26 cellular contexts compared by ENCODE assay signal in genomic region chr6:163095401-163095800, GRCh38.
"Had no signal": no experiment of that assay in that cellular context is flagged by ENCODE, and none has a peak within 500 bp of the region (broad histone marks: within the 10 kb centered on the region; RNA-seq: fewer than 3 reads in every experiment).

No MANE protein-coding gene starts in this region.

- H3K4me1 Mint-ChIP-seq: activated CD4-positive, alpha-beta T cell treated with anti-CD3 and anti-CD28 coated beads for 36 hours; activated CD4-positive, alpha-beta T cell treated with anti-CD3 and anti-CD28 coated beads, Interleukin-2, amount 10 ng/mL, durations not matched to agents 7 days and 5 days had no signal

- H3K4me3 Mint-ChIP-seq: activated CD4-positive, alpha-beta T cell treated with anti-CD3 and anti-CD28 coated beads for 36 hours; activated CD4-positive, alpha-beta T cell treated with anti-CD3 and anti-CD28 coated beads, Interleukin-2, amount 10 ng/mL, durations not matched to agents 7 days and 5 days; activated CD8-positive, alpha-beta T cell treated with anti-CD3 and anti-CD28 coated beads, Interleukin-2, amount 10 ng/mL, durations not matched to agents 7 days and 5 days; activated naive CD4-positive, alpha-beta T cell treated with anti-CD3 and anti-CD28 coated beads for 36 hours; activated T-cell treated with anti-CD3 and anti-CD28 coated beads, Interleukin-2, amount 50 U/mL, for 24 hours; brain had no signal

- H3K27ac Mint-ChIP-seq: activated CD4-positive, alpha-beta T cell treated with anti-CD3 and anti-CD28 coated beads for 36 hours; activated CD4-positive, alpha-beta T cell treated with anti-CD3 and anti-CD28 coated beads, Interleukin-2, amount 10 ng/mL, durations not matched to agents 7 days and 5 days; activated CD8-positive, alpha-beta T cell treated with anti-CD3 and anti-CD28 coated beads, Interleukin-2, amount 10 ng/mL, durations not matched to agents 7 days and 5 days; activated naive CD4-positive, alpha-beta T cell treated with anti-CD3 and anti-CD28 coated beads for 36 hours; activated naive CD4-positive, alpha-beta T cell treated with anti-CD3 and anti-CD28 coated beads, Interleukin-2, amount 50 U/mL, for 72 hours; activated T-cell treated with anti-CD3 and anti-CD28 coated beads, Interleukin-2, amount 50 U/mL, for 24 hours; activated T-helper 2 cell treated with anti-CD3 and anti-CD28 coated beads, Interferon-gamma antibody, Interleukin-2, Interleukin-4, amounts not matched to agents 10 μg/mL and 5 μg/mL and 100 μg/mL, durations not matched to agents 14 hours and 24 hours and 36 hours had no signal

- ATAC-seq: activated CD4-positive, alpha-beta T cell treated with anti-CD3 and anti-CD28 coated beads for 36 hours; activated CD8-positive, alpha-beta T cell treated with anti-CD3 and anti-CD28 coated beads, Interleukin-2, amount 10 ng/mL, durations not matched to agents 7 days and 5 days; activated naive CD4-positive, alpha-beta T cell treated with anti-CD3 and anti-CD28 coated beads, Interleukin-2, amount 50 U/mL, for 72 hours; PC-3 had no signal

- H3K9me3 Mint-ChIP-seq: activated naive CD4-positive, alpha-beta T cell treated with anti-CD3 and anti-CD28 coated beads for 36 hours; activated naive CD4-positive, alpha-beta T cell treated with anti-CD3 and anti-CD28 coated beads, Interleukin-2, amount 50 U/mL, for 72 hours; activated T-cell treated with anti-CD3 and anti-CD28 coated beads, Interleukin-2, amount 50 U/mL, for 24 hours; activated T-helper 2 cell treated with anti-CD3 and anti-CD28 coated beads, Interferon-gamma antibody, Interleukin-2, Interleukin-4, amounts not matched to agents 10 μg/mL and 5 μg/mL and 100 μg/mL, durations not matched to agents 14 hours and 24 hours and 36 hours had no signal

- DNase-seq: activated CD4-positive, alpha-beta T cell treated with anti-CD3 and anti-CD28 coated beads for 36 hours; activated CD4-positive, alpha-beta T cell treated with anti-CD3 and anti-CD28 coated beads, Interleukin-2, amount 10 ng/mL, durations not matched to agents 7 days and 5 days; activated CD4-positive, alpha-beta T cell treated with anti-CD3 and anti-CD28 coated beads, Interleukin-2, amount 50 U/mL, for 48 hours; activated CD8-positive, alpha-beta T cell treated with anti-CD3 and anti-CD28 coated beads, Interleukin-2, amount 10 ng/mL, durations not matched to agents 7 days and 5 days; activated gamma-delta T cell treated with Interleukin-2 at 50 U/mL for 16 hours; activated naive CD4-positive, alpha-beta T cell treated with anti-CD3 and anti-CD28 coated beads for 36 hours; activated T-cell treated with anti-CD3 and anti-CD28 coated beads, Interleukin-2, amount 50 U/mL, for 24 hours; anterior cingulate cortex; NCI-H1092 treated with DMSO at 0.1 percent for 48 hours; NCI-H1417; NCI-H146; NCI-H187; NCI-H2029 treated with DMSO at 0.1 percent for 48 hours; NCI-H2107; NCI-H2171; NCI-H510A; NCI-H526; NCI-H748 treated with DMSO at 0.1 percent for 48 hours; NK-92 treated with Interleukin-12 subunit alpha and Interleukin-12 subunit beta, amount 100 ng/mL, for 24 hours; PC-3; SHP77; SJCRH30; T1000 had no signal

- H3K36me3 Mint-ChIP-seq: activated naive CD4-positive, alpha-beta T cell treated with anti-CD3 and anti-CD28 coated beads, Interleukin-2, amount 50 U/mL, for 72 hours; brain had no signal

- H3K27me3 Mint-ChIP-seq: activated CD4-positive, alpha-beta T cell treated with anti-CD3 and anti-CD28 coated beads for 36 hours; activated CD4-positive, alpha-beta T cell treated with anti-CD3 and anti-CD28 coated beads, Interleukin-2, amount 10 ng/mL, durations not matched to agents 7 days and 5 days; activated T-cell treated with anti-CD3 and anti-CD28 coated beads, Interleukin-2, amount 50 U/mL, for 24 hours; brain had no signal
